ENCODE assay signal across 1 cellular context in genomic region chr19:44304659-44305193, GRCh38.
TF ChIP-seq lines count a peak whose summit lies in the region.

Gene ZNF235 (minus strand): TSS chr19:44305025. CDS start chr19:44303404, 1,621 bp downstream.

TF ChIP-seq in K562, 482 proteins besides CTCF, POLR2A, EP300 and RAD21 (continued from another document and continues in another):
- TF ChIP-seq ZNF407 (IDR thresholded peaks at IDR 0.05; ENCODE audit: low read depth) (no peak), HNRNPLL (IDR thresholded peaks at IDR 0.05; ENCODE audit: low read depth, low read length, poor library complexity, severe bottlenecking) (peak; percentile 23), NCOA4 (IDR thresholded peaks at IDR 0.05; ENCODE audit: partially characterized antibody) (no peak), ZNF316 (IDR thresholded peaks at IDR 0.05) (peak; percentile 24; the same call in 1 of the 2 replicates), RUNX1 (IDR thresholded peaks at IDR 0.05; ENCODE audit: low read depth) (no peak), ATF3 (IDR thresholded peaks at IDR 0.05) (peak; percentile 84), ATF3 (CRISPR knock-in tag; conservative IDR thresholded peaks at IDR 0.05) (peak; percentile 80; the same call in 1 of the 2 replicates), ARHGAP35 (IDR thresholded peaks at IDR 0.05; ENCODE audit: partially characterized antibody) (no peak), ZBTB9 (CRISPR knock-in tag; IDR thresholded peaks at IDR 0.05) (no peak), REST (CRISPR knock-in tag; IDR thresholded peaks at IDR 0.05; ENCODE audit: low read depth) (0 out of 2 replicates have a peak, but pooled peaks have one; percentile 47), TBL1XR1 (IDR thresholded peaks at IDR 0.05; ENCODE audit: low read length in 2 of 2) (no peak), CBX8 (IDR thresholded peaks at IDR 0.05; ENCODE audit: borderline replicate concordance, extremely low read depth, low read depth, low read length, poor library complexity, severe bottlenecking) (no peak), ZNF224 (CRISPR knock-in tag; IDR thresholded peaks at IDR 0.05) (no peak), RBM15 (IDR thresholded peaks at IDR 0.05; ENCODE audit: insufficient read depth, low read length) (no peak), SMAD1 (IDR thresholded peaks at IDR 0.05; ENCODE audit: low read depth, low read length, partially characterized antibody) (no peak), PTTG1 (tag; IDR thresholded peaks at IDR 0.05; ENCODE audit: low read depth) (no peak), ZNF280B (CRISPR knock-in tag; IDR thresholded peaks at IDR 0.05) (no peak), NR2C1 (IDR thresholded peaks at IDR 0.05) (peak; percentile 40; the same call in 1 of the 2 replicates), NR2C1 (tag; IDR thresholded peaks at IDR 0.05) (peak; percentile 88), ATF6 (CRISPR knock-in tag; IDR thresholded peaks at IDR 0.05) (no peak), PHF8 (IDR thresholded peaks at IDR 0.05; ENCODE audit: borderline replicate concordance, low read length) (peak; percentile 61), MLX (CRISPR knock-in tag; conservative IDR thresholded peaks at IDR 0.05) (no peak), KLF13 (tag; IDR thresholded peaks at IDR 0.05; ENCODE audit: borderline replicate concordance, low read depth) (no peak), EGR1 (conservative IDR thresholded peaks at IDR 0.05) (peak; percentile 69), AFF1 (IDR thresholded peaks at IDR 0.05; ENCODE audit: low read depth in 1 of 2, partially characterized antibody in 2 of 2) (peak in 1 of 2 experiments; percentile 95), NKRF (IDR thresholded peaks at IDR 0.05; ENCODE audit: borderline replicate concordance) (no peak), PHB2 (IDR thresholded peaks at IDR 0.05; ENCODE audit: low read depth) (no peak), ETV1 (tag; conservative IDR thresholded peaks at IDR 0.05; ENCODE audit: low read depth) (peak; percentile 70)
